Comparison of ENCODE assay signal across 12 cellular contexts in the genomic region with DNA sequence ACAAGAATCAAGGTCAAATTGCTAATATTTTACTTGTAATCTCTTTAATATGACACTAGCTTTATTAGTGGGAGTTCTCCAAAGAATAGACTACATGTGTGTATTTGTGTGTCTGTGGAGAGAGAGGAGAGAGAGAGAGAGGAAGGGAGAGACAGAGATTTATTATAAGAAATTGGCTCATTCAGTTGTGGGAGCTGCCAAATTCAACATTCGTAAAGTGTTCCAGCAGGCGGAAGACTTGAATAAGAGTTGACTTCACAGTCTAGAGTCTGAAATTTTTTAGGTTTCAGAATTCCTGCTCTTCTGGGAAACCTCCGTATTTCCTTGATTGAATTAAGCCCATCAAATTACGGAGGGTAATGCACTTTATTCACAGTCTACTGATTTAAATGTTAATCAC. TPM values are rescaled to one million over a fixed set of nuclear protein-coding genes. Genes with fewer than 3 reads are reported as not detected.
DNase-seq lines count a peak whose midpoint lies in the region; ATAC-seq, FAIRE-seq and TF ChIP-seq lines count a peak whose summit lies in the region.
"Had no signal": no experiment of that assay in that cellular context is flagged by ENCODE, and none has a peak within 500 bp of the region (broad histone marks: within the 10 kb centered on the region; RNA-seq: fewer than 3 reads in every experiment).

No MANE protein-coding gene starts in this region.

- H3K27ac ChIP-seq in liver (ENCODE audit: low read depth in 1 of 2, low read length in 2 of 2), result peak overlapping the region; percentile 38 to 53
- H3K27ac ChIP-seq in HepG2 (ENCODE audit: extremely low read length, insufficient read depth, low read length), result no peak overlapping the region
- H3K27ac ChIP-seq in fibroblast of lung (ENCODE audit: insufficient read depth, low read length), result no peak overlapping the region
- no peak overlapping the region for H3K27ac ChIP-seq in aorta (ENCODE audit: low read depth in 1 of 2, low read length in 2 of 2)
- no peak overlapping the region for H3K27ac ChIP-seq in coronary artery
- H3K27ac ChIP-seq: ovary had no signal

- H3K4me2 ChIP-seq in HepG2 (ENCODE audit: low read depth, low read length), result no peak overlapping the region
- no peak overlapping the region for H3K4me2 ChIP-seq in fibroblast of lung (ENCODE audit: extremely low read depth, insufficient read depth, low read length)

- H3K27me3 ChIP-seq in liver (ENCODE audit: control insufficient read depth in 4 of 4, insufficient read depth in 4 of 4, low read length in 3 of 4) (no peaks in the 10 kb centered on the region), HepG2 (ENCODE audit: control insufficient read depth in 1 of 2, insufficient read depth in 2 of 2, low read length in 2 of 2) (no peaks in the 10 kb centered on the region; a peak in 1 of 5 replicates), fibroblast of lung (ENCODE audit: control insufficient read depth, insufficient read depth, low read length) (no peaks in the 10 kb centered on the region), aorta (ENCODE audit: control insufficient read depth in 1 of 2, insufficient read depth in 2 of 2, low read length in 1 of 2) (no peaks in the 10 kb centered on the region)
- H3K27me3 ChIP-seq: ovary had no signal

- CTCF ChIA-PET in HepG2 (lab: Yijun Ruan, JAX; ENCODE audit: low intra/inter-chr PET ratio, low total read pairs), result no interaction called here

- TF ChIP-seq RAD21 in liver (IDR thresholded peaks at IDR 0.05) (peak; percentile 53 to 56), HepG2 (CRISPR knock-in tag; IDR thresholded peaks at IDR 0.05) (no peak)

- H3K9me3 ChIP-seq in liver (ENCODE audit: control insufficient read depth in 4 of 4, low read length in 3 of 4) (no peaks in the 10 kb centered on the region), HepG2 (ENCODE audit: low read length) (no peaks in the 10 kb centered on the region), fibroblast of lung (ENCODE audit: control insufficient read depth, insufficient read depth, low read depth, low read length) (no peaks in the 10 kb centered on the region), aorta (ENCODE audit: control insufficient read depth, low read length) (no peaks in the 10 kb centered on the region)
- H3K9me3 ChIP-seq: ovary had no signal

- H3K4me3 ChIP-seq in liver (ENCODE audit: low read depth in 1 of 3, low read length in 3 of 3), result no peak overlapping the region
- H3K4me3 ChIP-seq in HepG2 (replicated peaks in 1 of 3; ENCODE audit: insufficient read depth in 1 of 3, low read depth in 2 of 3, low read length in 3 of 3), result no peak overlapping the region
- no peak overlapping the region for H3K4me3 ChIP-seq in fibroblast of lung (replicated peaks in 1 of 4; ENCODE audit: control extremely low read depth in 1 of 4, insufficient read depth in 1 of 4, low read depth in 3 of 4, low read length in 4 of 4)
- no peak overlapping the region for H3K4me3 ChIP-seq in aorta (ENCODE audit: low read length in 2 of 2)
- H3K4me3 ChIP-seq in coronary artery, result no peak overlapping the region
- H3K4me3 ChIP-seq: ovary had no signal

- no peak for FAIRE-seq in HepG2 (lab: Jason Lieb, UNC)

- peaks cover 2% of the 10 kb centered on the region for H3K79me2 ChIP-seq in HepG2 (ENCODE audit: insufficient read depth, low read length)
- no peaks in the 10 kb centered on the region for H3K79me2 ChIP-seq in fibroblast of lung (ENCODE audit: control insufficient read depth, insufficient read depth, low read length)

- no peak for ATAC-seq in HepG2
- ATAC-seq in left lobe of liver, result peak; percentile 8
- peak; percentile 73 for ATAC-seq in aorta (ENCODE audit: low FRiP score)

- H3K9ac ChIP-seq in liver (ENCODE audit: low read depth in 1 of 2, low read length in 2 of 2) (no peak overlapping the region), HepG2 (ENCODE audit: insufficient read depth, low read depth, low read length) (no peak overlapping the region), fibroblast of lung (ENCODE audit: insufficient read depth, low read length) (no peak overlapping the region)

- H2AFZ ChIP-seq in HepG2 (ENCODE audit: low read length) (no peak overlapping the region), fibroblast of lung (ENCODE audit: low read length) (no peak overlapping the region)

- TF ChIP-seq POLR2A in HepG2 (IDR thresholded peaks at IDR 0.05; ENCODE audit: insufficient read depth in 1 of 2, low read depth in 2 of 2, low read length in 2 of 2), result no peak

- TF ChIP-seq CTCF in liver (IDR thresholded peaks at IDR 0.05; ENCODE audit: low read depth, low read length, missing input control) (peak; percentile 12), HepG2 (CRISPR knock-in tag; IDR thresholded peaks at IDR 0.05) (no peak), fibroblast of lung (conservative IDR thresholded peaks at IDR 0.05 in 1 of 2, IDR thresholded peaks at IDR 0.05 in 1 of 2; ENCODE audit: low read depth in 1 of 2, low read length in 2 of 2) (peak; percentile 21 to 26), coronary artery (IDR thresholded peaks at IDR 0.05) (no peak)

- H3K4me1 ChIP-seq in liver (ENCODE audit: control insufficient read depth in 4 of 4, insufficient read depth in 4 of 4, low read length in 3 of 4) (peaks cover 6 to 63% (median 36%) of the 10 kb centered on the region in 4 donors), HepG2 (ENCODE audit: insufficient read depth, low read length) (peaks cover 52% of the 10 kb centered on the region), fibroblast of lung (ENCODE audit: control insufficient read depth, extremely low read depth, insufficient read depth, low read length) (no peaks in the 10 kb centered on the region), aorta (ENCODE audit: control insufficient read depth in 1 of 2, insufficient read depth in 2 of 2, low read length in 2 of 2) (no peaks in the 10 kb centered on the region)

- TF ChIP-seq EP300 in HepG2 (IDR thresholded peaks at IDR 0.05; ENCODE audit: low read depth in 2 of 2, low read length in 2 of 2) (no peak), HepG2 (CRISPR knock-in tag; IDR thresholded peaks at IDR 0.05; ENCODE audit: borderline replicate concordance) (no peak)

- intact Hi-C loops in HepG2 (cut with micrococcal nuclease; ENCODE audit: unreplicated experiment) (loop anchor here (10.0 kb wide), 1 partner anchor 1442 kb away; no protein-coding TSS in a partner anchor), aorta (cut with DNase I) (no loop called here)

- DNase-seq in HepG2 (ENCODE audit: low spot score) (no peak), fibroblast of lung (ENCODE audit: low read depth in 2 of 2) (peak; percentile 79 to 91), left lobe of liver (ENCODE audit: low spot score) (no peak), aorta (no peak), NCI-H2029 treated with DMSO at 0.1 percent for 48 hours (lab: John Stamatoyannopoulos, UW) (no peak), coronary artery (ENCODE audit: low spot score) (no peak)
- DNase-seq in activated CD8-positive, alpha-beta memory T cell treated with anti-CD3 and anti-CD28 coated beads for 24 hours, result no peak
- DNase-seq: effector CD4-positive, alpha-beta T cell; NCI-H1092 treated with DMSO at 0.1 percent for 48 hours; trophoblast cell had no signal

- POLR2A ChIA-PET in HepG2 (lab: Yijun Ruan, JAX), result no interaction called here

- H4K20me1 ChIP-seq in HepG2 (ENCODE audit: insufficient read depth, low read length), result no peaks in the 10 kb centered on the region
- H4K20me1 ChIP-seq in fibroblast of lung (ENCODE audit: control insufficient read depth, extremely low read depth, insufficient read depth, low read length), result no peaks in the 10 kb centered on the region

- no peaks in the 10 kb centered on the region for H3K36me3 ChIP-seq in liver (ENCODE audit: control insufficient read depth in 4 of 4, insufficient read depth in 3 of 4, low read depth in 1 of 4, low read length in 3 of 4)
- no peaks in the 10 kb centered on the region for H3K36me3 ChIP-seq in HepG2 (replicated peaks in 1 of 2; ENCODE audit: control insufficient read depth in 1 of 2, insufficient read depth in 2 of 2, low read length in 2 of 2)
- no peaks in the 10 kb centered on the region for H3K36me3 ChIP-seq in fibroblast of lung (ENCODE audit: control insufficient read depth, insufficient read depth, low read length)
- no peaks in the 10 kb centered on the region for H3K36me3 ChIP-seq in aorta (ENCODE audit: control insufficient read depth in 1 of 2, insufficient read depth in 2 of 2, low read length in 1 of 2)
- H3K36me3 ChIP-seq: ovary had no signal

- WGBS in liver, result 30% methylated on average over 4 of the region's 4 CpGs
- 98% methylated on average over 4 of the region's 4 CpGs for WGBS in HepG2 (ENCODE audit: low lambda C conversion rate)
- 1 to 4% methylated on average over 4 of the region's 4 CpGs for WGBS in aorta, 2 donors

- in situ Hi-C loops in HepG2 (cut with HindIII; ENCODE audit: extremely low pct_ligation_motif_present, low pct_unique_long_range_greater_than_20kb), result loop anchor here (10.0 kb wide), 2 partner anchors 58 to 352 kb away; partner anchors contain the start of gene CLDN16

- no TSS peak for BruUV-seq in HepG2 (replicated peaks; lab: Mats Ljungman, UMichigan)

RNA-seq across cellular contexts. Expression of gene CLDN1, which starts 4.7 kb away (rescaled TPM):
- total RNA-seq in liver (10 to 100 TPM; 85.2 to 92.0 TPM), HepG2 (2016; rRNA removed; fragmentation: Illumina TruSeq; extraction: Trizol) (28.4 and 42.7 TPM in 2 replicates), fibroblast of lung (2.6 and 7.1 TPM in 2 replicates), left lobe of liver (109 TPM), aorta (1 to 10 TPM; 1.8 to 4.5 TPM)
- polyA plus RNA-seq in liver (10 to 100 TPM; 57.8 to 89.4 TPM), HepG2 (2011; rRNA removed) (39.2 and 51.6 TPM in 2 replicates), fibroblast of lung (3.0 TPM in 2 replicates), aorta (1 to 10 TPM; 1.6 to 1.8 TPM)
- total RNA-seq in HepG2 (2016; cell fraction: cytosol; rRNA removed; fragmentation: Illumina TruSeq; extraction: Trizol; ENCODE audit: low read depth), result 4.8 and 5.9 TPM in 2 replicates
- total RNA-seq in HepG2 (2016; cell fraction: insoluble cytoplasmic fraction; rRNA removed; fragmentation: Illumina TruSeq; extraction: Trizol), result 24.2 and 41.3 TPM in 2 replicates
- 19.5 and 23.7 TPM in 2 replicates for total RNA-seq in HepG2 (2016; cell fraction: membrane; rRNA removed; fragmentation: Illumina TruSeq; extraction: Trizol)
- 63.1 and 68.0 TPM in 2 replicates for total RNA-seq in HepG2 (2016; cell fraction: nucleus; rRNA removed; fragmentation: Illumina TruSeq; extraction: Trizol)
- polyA plus RNA-seq in HepG2 (2011; cell fraction: cytosol; rRNA removed), result 33.7 and 47.9 TPM in 2 replicates
- polyA plus RNA-seq in HepG2 (2011; cell fraction: nucleus; rRNA removed), result 21.1 and 21.8 TPM in 2 replicates
- polyA plus RNA-seq in HepG2 (2012), result 38.6 and 44.4 TPM in 2 replicates
- 5.2 and 5.3 TPM in 2 replicates for polyA plus RNA-seq in HepG2 (2016; cell fraction: cytosol; fragmentation: Illumina TruSeq; extraction: Trizol; ENCODE audit: low read depth)
- 44.8 and 48.8 TPM in 2 replicates for polyA plus RNA-seq in HepG2 (2016; cell fraction: insoluble cytoplasmic fraction; fragmentation: Illumina TruSeq; extraction: Trizol; ENCODE audit: low read depth)
- polyA plus RNA-seq in HepG2 (2016; cell fraction: membrane; fragmentation: Illumina TruSeq; extraction: Trizol; ENCODE audit: low read depth), result 13.1 and 16.5 TPM in 2 replicates
- 112 and 120 TPM in 2 replicates for polyA plus RNA-seq in HepG2 (2016; cell fraction: nucleus; fragmentation: Illumina TruSeq; extraction: Trizol; ENCODE audit: insufficient read depth, low read depth)
- 8.7 and 69.0 TPM in 2 replicates for polyA minus RNA-seq in HepG2 (2011; rRNA and poly(A)+ RNA removed; ENCODE audit: low replicate concordance)
- 29.5 and 33.8 TPM in 2 replicates for polyA minus RNA-seq in HepG2 (2011; cell fraction: cytosol; rRNA and poly(A)+ RNA removed)
- polyA minus RNA-seq in HepG2 (2011; cell fraction: nucleus; rRNA and poly(A)+ RNA removed), result 66.9 and 68.6 TPM in 2 replicates
- polyA plus RNA-seq in fibroblast of lung (2012), result 1.7 TPM in 2 replicates
- 0.39 and 1.2 TPM in 2 replicates for polyA minus RNA-seq in fibroblast of lung (ENCODE audit: low replicate concordance)

Comparison
In these comparisons a context has a peak if more than half of its experiments do, and no peak if none do; other contexts are left out.
1. H3K27ac ChIP-seq: peak in liver (2 of 2); none in HepG2 (single experiment), fibroblast of lung (single experiment), aorta (0 of 2) and coronary artery (0 of 2).
2. CTCF ChIP-seq: peak in liver (single experiment) and fibroblast of lung (2 of 2); none in HepG2 (single experiment) and coronary artery (single experiment).
3. DNase-seq: peak in fibroblast of lung (2 of 2); none in HepG2 (single experiment), left lobe of liver (single experiment), aorta (0 of 2), NCI-H2029 treated with DMSO at 0.1 percent for 48 hours (single experiment), activated CD8-positive, alpha-beta memory T cell treated with anti-CD3 and anti-CD28 coated beads for 24 hours (single experiment) and coronary artery (single experiment).